14 cellular contexts compared by ENCODE assay signal in the genomic region with DNA sequence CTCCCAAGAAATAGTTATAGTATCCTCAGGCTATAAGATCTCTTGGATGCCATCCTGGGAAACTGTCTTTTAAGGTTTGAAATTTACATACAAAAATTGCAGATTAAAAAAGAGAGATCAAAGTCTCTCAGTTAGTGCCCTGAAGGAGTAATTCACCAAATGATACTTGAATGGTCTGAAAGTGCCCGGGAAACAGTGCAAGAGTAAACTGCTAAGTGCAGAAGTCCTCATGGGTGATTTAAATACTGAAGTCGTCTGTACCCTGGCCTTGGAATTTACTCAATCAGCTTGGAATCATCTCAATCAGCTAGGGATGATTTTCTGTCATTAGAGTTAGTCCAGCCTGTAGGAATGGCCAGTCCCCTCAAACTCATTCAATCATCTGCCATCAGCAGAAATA.
A peak's percentile ranks its signal among the peaks of the same experiment; 100 is the strongest.
DNase-seq lines count a peak whose midpoint lies in the region; ATAC-seq and TF ChIP-seq lines count a peak whose summit lies in the region.
"Had no signal": no experiment of that assay in that cellular context is flagged by ENCODE, and none has a peak within 500 bp of the region (broad histone marks: within the 10 kb centered on the region; RNA-seq: fewer than 3 reads in every experiment).

No MANE protein-coding gene starts in this region.

- no peak overlapping the region for H2AFZ ChIP-seq in mesenchymal stem cell (ENCODE audit: low read depth, low read length)
- H2AFZ ChIP-seq: GM23248 had no signal

- no peak overlapping the region for H2BK12ac ChIP-seq in mesenchymal stem cell (ENCODE audit: low read length in 2 of 2)

- DNase-seq in cardiac muscle cell (ENCODE audit: low read depth in 1 of 2, low spot score in 1 of 2) (no peak), left ventricle myocardium superior (no peak), mesenchymal stem cell (no peak), osteocyte (ENCODE audit: extremely low spot score, unreplicated experiment) (no peak), HT-29 (ENCODE audit: low spot score) (no peak), cortex of kidney (lab: John Stamatoyannopoulos, UW) (no peak)
- DNase-seq: CD4-positive, CD25-positive, alpha-beta regulatory T cell; DMS53; GF-D8 had no signal

- H3K18ac ChIP-seq in mesenchymal stem cell (ENCODE audit: low read depth in 1 of 2, low read length in 2 of 2), result no peak overlapping the region

- no peaks in the 10 kb centered on the region for H3K9me3 ChIP-seq in cardiac muscle cell (ENCODE audit: low read depth)
- H3K9me3 ChIP-seq in mesenchymal stem cell (ENCODE audit: control insufficient read depth, low read length), result no peaks in the 10 kb centered on the region

- H2BK15ac ChIP-seq in mesenchymal stem cell (ENCODE audit: low read depth, poor library complexity, severe bottlenecking), result no peak overlapping the region

- H2BK120ac ChIP-seq in mesenchymal stem cell (ENCODE audit: low read depth, low read length), result no peak overlapping the region

- WGBS in mesenchymal stem cell, result 66% methylated on average over 2 of the region's 2 CpGs

- ATAC-seq in left ventricle myocardium superior (no peak), HG02623 (IDR thresholded peaks at IDR 0.05; ENCODE audit: unreplicated experiment) (no peak), GM19328 (IDR thresholded peaks at IDR 0.05; ENCODE audit: unreplicated experiment) (no peak)
- ATAC-seq: HCT116 had no signal

- no peaks in the 10 kb centered on the region for H3K36me3 ChIP-seq in cardiac muscle cell
- H3K36me3 ChIP-seq in mesenchymal stem cell (ENCODE audit: control insufficient read depth in 1 of 2, insufficient read depth in 2 of 2, low read depth in 1 of 2, low read length in 2 of 2), result no peaks in the 10 kb centered on the region

- peaks cover 4% of the 10 kb centered on the region for H3K36me3 Mint-ChIP-seq in osteocyte (ENCODE audit: unreplicated experiment)
- H3K36me3 Mint-ChIP-seq: CD4-positive, CD25-positive, alpha-beta regulatory T cell had no signal

- no peak overlapping the region for H2AK5ac ChIP-seq in mesenchymal stem cell (ENCODE audit: low read length, severe bottlenecking)

- H3K4me1 Mint-ChIP-seq in osteocyte (ENCODE audit: unreplicated experiment), result peaks cover 36% of the 10 kb centered on the region
- H3K4me1 Mint-ChIP-seq: CD4-positive, CD25-positive, alpha-beta regulatory T cell had no signal

- no peak overlapping the region for H3K23ac ChIP-seq in mesenchymal stem cell (ENCODE audit: low read length in 2 of 2)

- peaks cover 37% of the 10 kb centered on the region for H3K4me1 ChIP-seq in cardiac muscle cell (ENCODE audit: low read depth)
- peaks cover 18% of the 10 kb centered on the region for H3K4me1 ChIP-seq in mesenchymal stem cell (ENCODE audit: control insufficient read depth, insufficient read depth, low read depth, low read length)

- H4K8ac ChIP-seq in mesenchymal stem cell (ENCODE audit: low read length), result no peak overlapping the region

- no peak for TF ChIP-seq CTCF in cardiac muscle cell (IDR thresholded peaks at IDR 0.05; ENCODE audit: low read depth, low read length)
- TF ChIP-seq CTCF in osteocyte (IDR thresholded peaks at IDR 0.05), result no peak

- no peak overlapping the region for H3K4ac ChIP-seq in mesenchymal stem cell (ENCODE audit: low read depth in 1 of 2, low read length in 2 of 2)

- H3K27me3 ChIP-seq in cardiac muscle cell (no peaks in the 10 kb centered on the region), mesenchymal stem cell (ENCODE audit: control insufficient read depth in 1 of 2, insufficient read depth in 1 of 2, low read length in 2 of 2) (no peaks in the 10 kb centered on the region)

- H3K4me3 ChIP-seq in cardiac muscle cell (no peak overlapping the region), mesenchymal stem cell (ENCODE audit: insufficient read depth in 1 of 2, low read depth in 1 of 2, low read length in 2 of 2) (no peak overlapping the region)
- H3K4me3 ChIP-seq: GM23248 had no signal

- no peak overlapping the region for H3K14ac ChIP-seq in mesenchymal stem cell (ENCODE audit: low read length in 2 of 2)

- intact Hi-C loops in left ventricle myocardium superior (cut with micrococcal nuclease), result no loop called here

- peak overlapping the region; percentile 51 for H3K27ac Mint-ChIP-seq in osteocyte (ENCODE audit: unreplicated experiment)

- H3K9ac ChIP-seq in mesenchymal stem cell (ENCODE audit: low read length), result no peak overlapping the region
- H3K9ac ChIP-seq: GM23248 had no signal

- H3K4me3 Mint-ChIP-seq in osteocyte (ENCODE audit: unreplicated experiment), result no peak overlapping the region
- H3K4me3 Mint-ChIP-seq: CD4-positive, CD25-positive, alpha-beta regulatory T cell had no signal

- H3K9me3 Mint-ChIP-seq in osteocyte (ENCODE audit: unreplicated experiment), result no peaks in the 10 kb centered on the region

- no peaks in the 10 kb centered on the region for H3K27me3 Mint-ChIP-seq in osteocyte (ENCODE audit: unreplicated experiment)
- H3K27me3 Mint-ChIP-seq: CD4-positive, CD25-positive, alpha-beta regulatory T cell had no signal

- H3K27ac ChIP-seq in cardiac muscle cell (peak overlapping the region; percentile 70), mesenchymal stem cell (ENCODE audit: low read length, poor library complexity, severe bottlenecking) (peak overlapping the region; percentile 2)
- H3K27ac ChIP-seq: 22Rv1, GM23248 had no signal

- peaks cover 7% of the 10 kb centered on the region for H3K79me1 ChIP-seq in mesenchymal stem cell (replicated peaks; ENCODE audit: low read length, poor library complexity, severe bottlenecking)

- H2BK5ac ChIP-seq in mesenchymal stem cell (ENCODE audit: low read depth, low read length, poor library complexity, severe bottlenecking), result no peak overlapping the region

- H4K91ac ChIP-seq in mesenchymal stem cell (ENCODE audit: low read length), result no peak overlapping the region

- no peak overlapping the region for H3K4me2 ChIP-seq in mesenchymal stem cell (ENCODE audit: low read length, poor library complexity, severe bottlenecking)
